ENCODE assay signal across 1 cellular context in genomic region chr3:42340466-42340865, GRCh38.
TF ChIP-seq lines count a peak whose summit lies in the region.

No MANE protein-coding gene starts in this region.

TF ChIP-seq in HepG2, 621 proteins besides CTCF, POLR2A, EP300 and RAD21 (continued from another document):
- TF ChIP-seq AHDC1 (CRISPR knock-in tag; IDR thresholded peaks at IDR 0.05; ENCODE audit: borderline replicate concordance) = no peak
- peak; percentile 54 for TF ChIP-seq HNRNPK (IDR thresholded peaks at IDR 0.05; ENCODE audit: low read depth, low read length, poor library complexity, severe bottlenecking)
- no peak for TF ChIP-seq BCL6 (CRISPR knock-in tag; IDR thresholded peaks at IDR 0.05)
- no peak for TF ChIP-seq CREM (IDR thresholded peaks at IDR 0.05)
- no peak for TF ChIP-seq CREM (CRISPR knock-in tag; IDR thresholded peaks at IDR 0.05)
TF ChIP-seq in HepG2: peak in this region for 1.
